1 cellular context compared by ENCODE assay signal in genomic region chr11:568306-569259, GRCh38.
TF ChIP-seq lines count a peak whose summit lies in the region.

No MANE protein-coding gene starts in this region.

TF ChIP-seq in neural cell, 6 proteins besides CTCF, POLR2A, EP300 and RAD21 (continued from another document):
- peak; percentile 56 for TF ChIP-seq MXI1 (conservative IDR thresholded peaks at IDR 0.05; ENCODE audit: poor library complexity, severe bottlenecking)
- TF ChIP-seq TAF1 (IDR thresholded peaks at IDR 0.05; ENCODE audit: low read depth): no peak
- no peak for TF ChIP-seq POLR2AphosphoS5 (IDR thresholded peaks at IDR 0.05)
